11 cellular contexts compared by ENCODE assay signal in genomic region chr15:90064931-90065681, GRCh38. TPM values are rescaled to one million over a fixed set of nuclear protein-coding genes. Genes with fewer than 3 reads are reported as not detected.
DNase-seq lines count a peak whose midpoint lies in the region; ATAC-seq and TF ChIP-seq lines count a peak whose summit lies in the region.
"Had no signal": no experiment of that assay in that cellular context is flagged by ENCODE, and none has a peak within 500 bp of the region (broad histone marks: within the 10 kb centered on the region; RNA-seq: fewer than 3 reads in every experiment).

No MANE protein-coding gene starts in this region.

- intact Hi-C loops in esophagus squamous epithelium (cut with DNase I), result no loop called here
- intact Hi-C loops in uterus (cut with DNase I; ENCODE audit: low total_unique reads), result no loop called here

- CTCF ChIA-PET in activated CD4-positive, alpha-beta memory T cell treated with anti-CD3 and anti-CD28 coated beads, Interleukin-2, amount 10 ng/mL, durations not matched to agents 7 days and 5 days (lab: Charles Lee), result interaction anchor here (1.1 to 1.5 kb wide), 3 partner anchors 9 to 154 kb away, joined by 3 to 5 read pairs (median 3); no protein-coding TSS in a partner anchor

- TF ChIP-seq CTCF in esophagus squamous epithelium (IDR thresholded peaks at IDR 0.05) (no peak), uterus (IDR thresholded peaks at IDR 0.05) (no peak)

- WGBS in esophagus squamous epithelium, 2 donors, result 55 to 69% methylated on average over 12 to 19 of the region's 30 CpGs

- no peak overlapping the region for H3K4me3 ChIP-seq in esophagus squamous epithelium
- H3K4me3 ChIP-seq in uterus, result no peak overlapping the region
- H3K4me3 ChIP-seq: SK-N-MC had no signal

- no peaks in the 10 kb centered on the region for H3K36me3 Mint-ChIP-seq in naive B cell
- H3K36me3 Mint-ChIP-seq in activated CD4-positive, alpha-beta memory T cell treated with anti-CD3 and anti-CD28 coated beads, Interleukin-2, amount 10 ng/mL, durations not matched to agents 7 days and 5 days (ENCODE audit: low read depth), result peaks cover 7% of the 10 kb centered on the region

- peak; percentile 22 for DNase-seq in NCI-H82 (lab: John Stamatoyannopoulos, UW)
- no peak for DNase-seq in NCI-H82 treated with DMSO at 0.1 percent for 48 hours (lab: John Stamatoyannopoulos, UW; ENCODE audit: unreplicated experiment)
- DNase-seq in esophagus squamous epithelium (lab: John Stamatoyannopoulos, UW), result no peak
- no peak for DNase-seq in naive B cell
- peak in 1 of 2 donors; percentile 45 for DNase-seq in uterus
- DNase-seq in retina, result no peak
- no peak for DNase-seq in activated CD4-positive, alpha-beta memory T cell treated with anti-CD3 and anti-CD28 coated beads, Interleukin-2, amount 10 ng/mL, durations not matched to agents 7 days and 5 days
- DNase-seq: 8988T, NCI-H1694 treated with DMSO at 0.1 percent for 48 hours had no signal

- POLR2A ChIA-PET in activated CD4-positive, alpha-beta memory T cell treated with anti-CD3 and anti-CD28 coated beads, Interleukin-2, amount 10 ng/mL, durations not matched to agents 7 days and 5 days (lab: Charles Lee), result interaction anchor here (1.1 kb wide), 1 partner anchor 52 kb away, joined by 3 read pairs; no protein-coding TSS in a partner anchor

- peak overlapping the region in 5 of 8 donors; percentile 12 to 63 (median 21) for H3K4me3 Mint-ChIP-seq in naive B cell
- H3K4me3 Mint-ChIP-seq in activated CD4-positive, alpha-beta memory T cell treated with anti-CD3 and anti-CD28 coated beads, Interleukin-2, amount 10 ng/mL, durations not matched to agents 7 days and 5 days, result no peak overlapping the region

- H3K9me3 ChIP-seq in esophagus squamous epithelium, result no peaks in the 10 kb centered on the region
- H3K9me3 ChIP-seq in uterus, result no peaks in the 10 kb centered on the region

- H3K27me3 ChIP-seq in esophagus squamous epithelium (no peaks in the 10 kb centered on the region), uterus (no peaks in the 10 kb centered on the region)

- no peak for ATAC-seq in naive B cell (ENCODE audit: low read depth in 2 of 2)
- ATAC-seq in HG02571 (IDR thresholded peaks at IDR 0.05; ENCODE audit: unreplicated experiment), result no peak

- peaks cover 34 to 70% (median 42%) of the 10 kb centered on the region in 3 donors for H3K4me1 ChIP-seq in esophagus squamous epithelium
- H3K4me1 ChIP-seq in uterus, result peaks cover 0 to 27% of the 10 kb centered on the region in 2 donors

- H3K9me3 Mint-ChIP-seq in naive B cell, result no peaks in the 10 kb centered on the region
- H3K9me3 Mint-ChIP-seq in activated CD4-positive, alpha-beta memory T cell treated with anti-CD3 and anti-CD28 coated beads, Interleukin-2, amount 10 ng/mL, durations not matched to agents 7 days and 5 days, result no peaks in the 10 kb centered on the region

- H3K36me3 ChIP-seq in esophagus squamous epithelium, result peaks cover 4 to 31% (median 14%) of the 10 kb centered on the region in 3 donors
- H3K36me3 ChIP-seq in uterus, result no peaks in the 10 kb centered on the region

- no peak for TF ChIP-seq POLR2A in esophagus squamous epithelium (IDR thresholded peaks at IDR 0.05)
- TF ChIP-seq POLR2A in uterus (IDR thresholded peaks at IDR 0.05), result no peak

- peak overlapping the region; percentile 65 to 85 (median 76) for H3K27ac ChIP-seq in esophagus squamous epithelium
- H3K27ac ChIP-seq in uterus, result peak overlapping the region; percentile 16 to 75

- peak overlapping the region in 5 of 6 donors; percentile 32 to 84 (median 76) for H3K27ac Mint-ChIP-seq in naive B cell
- no peak overlapping the region for H3K27ac Mint-ChIP-seq in activated CD4-positive, alpha-beta memory T cell treated with anti-CD3 and anti-CD28 coated beads, Interleukin-2, amount 10 ng/mL, durations not matched to agents 7 days and 5 days

- H3K27me3 Mint-ChIP-seq in naive B cell, result no peaks in the 10 kb centered on the region
- H3K27me3 Mint-ChIP-seq in activated CD4-positive, alpha-beta memory T cell treated with anti-CD3 and anti-CD28 coated beads, Interleukin-2, amount 10 ng/mL, durations not matched to agents 7 days and 5 days, result no peaks in the 10 kb centered on the region

- H3K4me1 Mint-ChIP-seq in naive B cell, result peaks cover 39 to 65% (median 55%) of the 10 kb centered on the region in 3 donors
- H3K4me1 Mint-ChIP-seq in activated CD4-positive, alpha-beta memory T cell treated with anti-CD3 and anti-CD28 coated beads, Interleukin-2, amount 10 ng/mL, durations not matched to agents 7 days and 5 days, result peaks cover 23% of the 10 kb centered on the region

RNA-seq across cellular contexts. Expression of gene IDH2, which starts 37.2 kb away (rescaled TPM):
- total RNA-seq in esophagus squamous epithelium (100 to 1,000 TPM in 2 of 4 donors, 10 to 100 TPM in 2; 60.7 to 155 (median 103) TPM), uterus (10 to 100 TPM in 3 of 4 donors, 1 to 10 TPM in 1; 4.1 to 93.8 (median 21.5) TPM)
- polyA plus RNA-seq in naive B cell (ENCODE audit: low read depth in 6 of 6), result 100 to 1,000 TPM in 1 of 6 donors, 10 to 100 TPM in 5; 59.0 to 105 (median 64.5) TPM
- 100 to 1,000 TPM; 218 to 224 TPM for total RNA-seq in activated CD4-positive, alpha-beta memory T cell treated with anti-CD3 and anti-CD28 coated beads, Interleukin-2, amount 10 ng/mL, durations not matched to agents 7 days and 5 days
